In genomic region chr17:34894971-34895370, GRCh38 we compare ENCODE assay signal across 10 cellular contexts.
"Had no signal": no experiment of that assay in that cellular context is flagged by ENCODE, and none has a peak within 500 bp of the region (broad histone marks: within the 10 kb centered on the region; RNA-seq: fewer than 3 reads in every experiment).

No MANE protein-coding gene starts in this region.

- H3K4me1 ChIP-seq: HAP-1 had no signal

- H3K9me3 ChIP-seq: HAP-1 had no signal

- H3K27ac ChIP-seq: GM23248 had no signal

- H3K4me2 ChIP-seq: GM23338 had no signal

- H2AFZ ChIP-seq: GM23248, GM23338 had no signal

- FAIRE-seq: H1, H54 had no signal

- H3K9ac ChIP-seq: GM23248 had no signal

- H3K27ac Mint-ChIP-seq: GM23338, HFFc6 had no signal

- H3K9me3 Mint-ChIP-seq: GM23338, H9, HFFc6 had no signal

- ATAC-seq: HCT116 had no signal

- H3K4me3 Mint-ChIP-seq: GM23338, H9, HFFc6 had no signal

- H3K36me3 ChIP-seq: HAP-1 had no signal

- DNase-seq: GM23248, GOT3, HCEC 1CT, HFFc6 had no signal

- H3K4me3 ChIP-seq: GM23248, GM23338, HAP-1 had no signal
